8 cellular contexts compared by ENCODE assay signal in genomic region chr10:70348228-70348850, GRCh38. TPM values are rescaled to one million over a fixed set of nuclear protein-coding genes. Genes with fewer than 3 reads are reported as not detected.
DNase-seq lines count a peak whose midpoint lies in the region; ATAC-seq and TF ChIP-seq lines count a peak whose summit lies in the region.

No MANE protein-coding gene starts in this region.

- H3K27ac ChIP-seq in rectal smooth muscle tissue (ENCODE audit: low read depth, low read length): no peak overlapping the region
- H3K27ac ChIP-seq in prostate gland: no peak overlapping the region

- peak; percentile 85 for ATAC-seq in SK-N-SH treated with all-trans-retinoic acid at 6 μM for 48 hours
- ATAC-seq in GM18868 (IDR thresholded peaks at IDR 0.05; ENCODE audit: unreplicated experiment): no peak
- ATAC-seq in GM21576 (IDR thresholded peaks at IDR 0.05; ENCODE audit: unreplicated experiment): no peak

- no peaks in the 10 kb centered on the region for H3K36me3 ChIP-seq in rectal smooth muscle tissue (ENCODE audit: control insufficient read depth, insufficient read depth, low read length)
- H3K36me3 ChIP-seq in prostate gland: no peaks in the 10 kb centered on the region

- no peak for TF ChIP-seq POLR2A in prostate gland (IDR thresholded peaks at IDR 0.05)

- no peaks in the 10 kb centered on the region for H3K9me3 ChIP-seq in prostate gland

- peak in 2 of 4 experiments; percentile 31 to 37 for TF ChIP-seq CTCF in prostate gland (IDR thresholded peaks at IDR 0.05)

- 72% methylated on average over 6 of the region's 6 CpGs for WGBS in prostate gland

- H3K4me1 ChIP-seq in rectal smooth muscle tissue (ENCODE audit: control insufficient read depth, insufficient read depth, low read length) (no peaks in the 10 kb centered on the region), prostate gland (replicated peaks) (no peaks in the 10 kb centered on the region)

- intact Hi-C loops in prostate gland (cut with DNase I): no loop called here

- DNase-seq in COR-L47 (lab: John Stamatoyannopoulos, UW): peak; percentile 14
- DNase-seq in HCEC 1CT: peak; percentile 27
- peak; percentile 16 for DNase-seq in fibroblast of peridontal ligament (ENCODE audit: extremely low read depth)
- DNase-seq in prostate gland (ENCODE audit: low spot score): no peak

- H3K27me3 ChIP-seq in rectal smooth muscle tissue (ENCODE audit: control insufficient read depth, insufficient read depth, low read length) (no peaks in the 10 kb centered on the region), prostate gland (replicated peaks; ENCODE audit: insufficient read depth) (no peaks in the 10 kb centered on the region)

- peak overlapping the region; percentile 21 for H3K4me3 ChIP-seq in rectal smooth muscle tissue (ENCODE audit: low read length)
- no peak overlapping the region for H3K4me3 ChIP-seq in prostate gland

- no peak overlapping the region for H3K9ac ChIP-seq in rectal smooth muscle tissue (ENCODE audit: low read length)

TF ChIP-seq in SK-N-SH treated with all-trans-retinoic acid at 6 μM for 48 hours, 23 proteins besides CTCF, POLR2A, EP300 and RAD21:
- TF ChIP-seq PPARA (CRISPR knock-in tag; IDR thresholded peaks at IDR 0.05; ENCODE audit: borderline replicate concordance): no peak
- no peak for TF ChIP-seq ZNF565 (CRISPR knock-in tag; conservative IDR thresholded peaks at IDR 0.05; ENCODE audit: low read depth)
- TF ChIP-seq ZNF70 (CRISPR knock-in tag; IDR thresholded peaks at IDR 0.05): no peak
- TF ChIP-seq ZNF8 (CRISPR knock-in tag; IDR thresholded peaks at IDR 0.05): no peak

RNA-seq across cellular contexts. Expression of gene LRRC20, which starts 34.1 kb away (rescaled TPM):
- total RNA-seq in prostate gland: 10 to 100 TPM in 1 of 2 donors, 1 to 10 TPM in 1; 9.4 to 15.2 TPM

RNA-seq across cellular contexts. Expression of gene EIF4EBP2, which starts 55.6 kb away (rescaled TPM):
- 10 to 100 TPM; 40.1 to 63.3 TPM for total RNA-seq in prostate gland
